ENCODE assay signal across 8 cellular contexts in the genomic region with DNA sequence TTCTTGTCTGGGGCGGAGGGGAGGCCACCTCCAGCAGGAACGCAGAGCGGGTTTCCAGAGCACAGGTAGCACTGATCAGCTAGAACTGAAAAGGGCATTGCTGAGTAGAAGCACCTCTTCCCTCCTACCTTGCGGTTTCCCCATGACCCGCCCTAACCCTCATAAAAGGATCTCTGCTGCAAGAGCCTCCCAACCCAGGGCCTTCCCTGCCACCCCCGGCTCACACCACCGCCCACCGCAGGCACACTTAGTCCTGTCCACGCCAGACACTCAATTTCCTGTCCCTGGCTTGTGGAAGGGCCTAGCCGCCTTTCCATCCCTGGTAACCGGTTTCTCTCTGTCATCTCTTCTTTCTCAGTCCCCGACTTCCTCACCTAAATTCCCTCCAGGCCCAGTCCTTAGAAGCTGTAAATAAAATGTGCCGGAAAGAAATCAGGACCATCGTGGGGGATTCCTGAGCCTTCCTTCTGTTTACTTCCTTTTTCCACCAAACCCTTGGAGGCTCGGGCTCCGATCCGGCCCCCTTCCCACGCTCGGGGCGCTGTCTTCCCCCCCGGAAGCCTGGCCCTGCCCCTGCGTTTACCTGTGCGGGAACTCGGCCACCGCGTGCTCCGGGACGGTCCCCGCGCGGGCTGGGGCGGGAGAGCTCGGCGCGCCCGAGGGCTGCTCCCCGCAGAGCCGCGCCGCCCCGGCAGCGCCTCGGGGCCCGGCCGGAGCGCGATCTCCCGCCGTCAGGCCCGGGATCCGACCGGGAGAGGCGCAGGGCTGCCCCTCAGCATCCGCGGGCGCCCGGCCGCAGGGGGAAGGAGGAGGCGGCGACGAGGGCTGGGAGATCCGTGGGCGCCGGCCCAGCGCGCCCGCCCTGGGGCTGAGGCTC. TPM values are rescaled to one million over a fixed set of nuclear protein-coding genes. Genes with fewer than 3 reads are reported as not detected.
DNase-seq lines count a peak whose midpoint lies in the region; ATAC-seq and TF ChIP-seq lines count a peak whose summit lies in the region.

No MANE protein-coding gene starts in this region.

- H3K27ac Mint-ChIP-seq in immature natural killer cell, result peak overlapping the region; percentile 18 to 91 (median 86)

- H3K4me3 ChIP-seq in BE2C (ENCODE audit: low read depth, low read length), result peak overlapping the region; percentile 68
- peak overlapping the region; percentile 51 for H3K4me3 ChIP-seq in astrocyte of the spinal cord (ENCODE audit: low read depth, low read length)

- in situ Hi-C loops in astrocyte of the spinal cord (cut with HindIII; ENCODE audit: low sequenced_read_pairs), result no loop called here

- no peak for TF ChIP-seq CTCF in BE2C (IDR thresholded peaks at IDR 0.05; ENCODE audit: low read depth, low read length)
- no peak for TF ChIP-seq CTCF in astrocyte of the spinal cord (IDR thresholded peaks at IDR 0.05; ENCODE audit: low read depth, low read length)

- DNase-seq in BE2C, result no peak
- DNase-seq in GM19240 (ENCODE audit: insufficient read length, low spot score), result peak; percentile 46
- peak; percentile 39 for DNase-seq in T follicular helper cell (ENCODE audit: low read depth)
- no peak for DNase-seq in astrocyte of the spinal cord (ENCODE audit: low read depth, low spot score)
- DNase-seq in immature natural killer cell, result peak; percentile 60 to 73 (median 71)
- DNase-seq in stimulated activated CD4-positive, alpha-beta T cell treated with anti-CD3 and anti-CD28 coated beads, Interleukin-2, amount 100 ng/mL, for 48 hours, result peak; percentile 35 to 46

- no peaks in the 10 kb centered on the region for H3K9me3 Mint-ChIP-seq in immature natural killer cell

- H3K36me3 Mint-ChIP-seq in immature natural killer cell, result no peaks in the 10 kb centered on the region

- H3K4me3 Mint-ChIP-seq in immature natural killer cell, result peak overlapping the region; percentile 85 to 93 (median 92)

- H3K36me3 ChIP-seq in BE2C, result no peaks in the 10 kb centered on the region; the same call in 1 of the 2 replicates

- peaks cover 6 to 12% (median 8%) of the 10 kb centered on the region in 3 donors for H3K27me3 Mint-ChIP-seq in immature natural killer cell (ENCODE audit: low read depth in 3 of 3)

- no peaks in the 10 kb centered on the region for H3K27me3 ChIP-seq in BE2C

- H3K9me3 ChIP-seq in BE2C, result no peaks in the 10 kb centered on the region

- H3K4me1 ChIP-seq in BE2C, result no peaks in the 10 kb centered on the region

- ATAC-seq in HG03457 (IDR thresholded peaks at IDR 0.05; ENCODE audit: unreplicated experiment), result peak; percentile 16
- ATAC-seq in GM18870 (IDR thresholded peaks at IDR 0.05; ENCODE audit: unreplicated experiment), result no peak

- peaks cover 29 to 30% of the 10 kb centered on the region in 2 donors for H3K4me1 Mint-ChIP-seq in immature natural killer cell

RNA-seq across cellular contexts. Expression of a gene that starts 0.7 kb away (rescaled TPM):
- polyA plus RNA-seq in BE2C (2012; ENCODE audit: insufficient read depth, insufficient read length, low read depth), result 21.5 TPM
- polyA plus RNA-seq in immature natural killer cell, result 1 to 10 TPM in 1 of 3 donors, under 1 TPM in 1, not detected in 1; 0.86 to 2.1 TPM

RNA-seq across cellular contexts. Expression of a gene that starts 52.4 kb away (rescaled TPM):
- 2.2 TPM for polyA plus RNA-seq in BE2C (2012; ENCODE audit: insufficient read depth, insufficient read length, low read depth)
- polyA plus RNA-seq in immature natural killer cell, result 1 to 10 TPM; 2.1 to 4.9 (median 2.2) TPM

Comparison
In these comparisons a context has a peak if more than half of its experiments do, and no peak if none do; other contexts are left out.
1. DNase-seq: peak in GM19240 (single experiment), T follicular helper cell (single experiment), immature natural killer cell (3 of 3) and stimulated activated CD4-positive, alpha-beta T cell treated with anti-CD3 and anti-CD28 coated beads, Interleukin-2, amount 100 ng/mL, for 48 hours (2 of 2); none in BE2C (single experiment) and astrocyte of the spinal cord (single experiment).